15 cellular contexts compared by ENCODE assay signal in genomic region chr4:168784786-168785461, GRCh38.
A peak's percentile ranks its signal among the peaks of the same experiment; 100 is the strongest.
DNase-seq lines count a peak whose midpoint lies in the region; ATAC-seq, FAIRE-seq and TF ChIP-seq lines count a peak whose summit lies in the region.
"Had no signal": no experiment of that assay in that cellular context is flagged by ENCODE, and none has a peak within 500 bp of the region (broad histone marks: within the 10 kb centered on the region; RNA-seq: fewer than 3 reads in every experiment).

No MANE protein-coding gene starts in this region.

- TF ChIP-seq POLR2A in H1 (IDR thresholded peaks at IDR 0.05; ENCODE audit: control extremely low read depth in 1 of 2, low read depth in 2 of 2, low read length in 2 of 2) = no peak

- H3K4me1 ChIP-seq in H1 (replicated peaks in 1 of 4; ENCODE audit: control insufficient read depth in 3 of 4, insufficient read depth in 4 of 4, low read length in 3 of 4) = peaks cover 0 to 5% (median 1%) of the 10 kb centered on the region in 4 experiments; a peak in 3 of 7 replicates
- H3K4me1 ChIP-seq in mesendoderm (ENCODE audit: control insufficient read depth, low read depth, low read length) = no peaks in the 10 kb centered on the region
- H3K4me1 ChIP-seq in upper lobe of right lung = no peaks in the 10 kb centered on the region
- H3K4me1 ChIP-seq: right lobe of liver had no signal

- POLR2A ChIA-PET in H1 (lab: Charles Lee; ENCODE audit: partially characterized antibody) = no interaction called here

- H4K8ac ChIP-seq in H1 (ENCODE audit: extremely low read depth, insufficient read depth, low read length) = no peak overlapping the region
- H4K8ac ChIP-seq in mesendoderm (ENCODE audit: low read depth, low read length) = no peak overlapping the region

- H2BK120ac ChIP-seq in H1 (replicated peaks; ENCODE audit: low read depth, low read length) (no peak overlapping the region), mesendoderm (ENCODE audit: low read depth, low read length) (no peak overlapping the region)

- no peak overlapping the region for H2AFZ ChIP-seq in H1 (ENCODE audit: low read length)

- no peak for TF ChIP-seq EP300 in H1 (IDR thresholded peaks at IDR 0.05; ENCODE audit: borderline replicate concordance in 1 of 2, low read depth in 2 of 2, low read length in 2 of 2)

- H3K36me3 ChIP-seq in H1 (ENCODE audit: control insufficient read depth in 2 of 4, insufficient read depth in 4 of 4, low read length in 3 of 4) (no peaks in the 10 kb centered on the region), mesendoderm (ENCODE audit: control insufficient read depth, insufficient read depth, low read length) (no peaks in the 10 kb centered on the region), upper lobe of right lung (no peaks in the 10 kb centered on the region)
- H3K36me3 ChIP-seq: right lobe of liver had no signal

- 75% methylated on average over 10 of the region's 10 CpGs; no CpG with 5 or more reads in 1 of the 2 experiments for WGBS in H1 (ENCODE audit: extremely low coverage in 1 of 2, insufficient coverage in 1 of 2, insufficient read length in 1 of 2, insufficient replicate concordance in 2 of 2, low coverage in 1 of 2, low lambda C conversion rate in 2 of 2, missing lambda C conversion rate in 1 of 2), 2 experiments
- WGBS in mesendoderm (ENCODE audit: extremely low coverage, insufficient coverage, low lambda C conversion rate) = no CpG with 5 or more reads among the region's 10 CpGs

- no peak overlapping the region for H3K4me3 ChIP-seq in H1 (ENCODE audit: extremely low read depth in 1 of 4, insufficient read depth in 2 of 4, low read depth in 3 of 4, low read length in 4 of 4)
- H3K4me3 ChIP-seq in mesendoderm (ENCODE audit: low read length) = no peak overlapping the region
- H3K4me3 ChIP-seq in upper lobe of right lung = no peak overlapping the region
- H3K4me3 ChIP-seq: right lobe of liver had no signal

- DNase-seq in M059J (ENCODE audit: low read depth) (peak; percentile 75), H1 (ENCODE audit: low read depth in 1 of 2, low spot score in 2 of 2) (no peak), mesendoderm (peak; percentile 34), upper lobe of right lung (no peak), EL (no peak), HuH-7.5 (ENCODE audit: low spot score) (no peak)
- DNase-seq: activated naive CD8-positive, alpha-beta T cell treated with anti-CD3 and anti-CD28 coated beads, Interleukin-2, amount 10 ng/mL, durations not matched to agents 7 days and 5 days; CD4-positive, CD25-positive, alpha-beta regulatory T cell; NCI-H2171; right lobe of liver; SW 1271 had no signal

- TF ChIP-seq RAD21 in H1 (IDR thresholded peaks at IDR 0.05 in 1 of 2, conservative IDR thresholded peaks at IDR 0.05 in 1 of 2; ENCODE audit: low read depth in 2 of 2, low read length in 2 of 2) = no peak

- H3K9me3 ChIP-seq in H1 (ENCODE audit: insufficient read depth in 2 of 2, low read depth in 1 of 2, low read length in 1 of 2) (no peaks in the 10 kb centered on the region), upper lobe of right lung (no peaks in the 10 kb centered on the region)
- H3K9me3 ChIP-seq: right lobe of liver had no signal

- H3K23ac ChIP-seq in H1 (ENCODE audit: insufficient read length) (no peak overlapping the region), mesendoderm (ENCODE audit: low read length) (no peak overlapping the region)

- H3K79me1 ChIP-seq in H1 (ENCODE audit: low read depth, low read length) (no peaks in the 10 kb centered on the region), mesendoderm (ENCODE audit: low read length) (no peaks in the 10 kb centered on the region)

- CTCF ChIA-PET in H1 (lab: Charles Lee; ENCODE audit: partially characterized antibody) = no interaction called here

- H3K4me2 ChIP-seq in H1 (ENCODE audit: insufficient read depth in 1 of 2, low read depth in 2 of 2, low read length in 2 of 2) (peak overlapping the region in 1 of 2 experiments; percentile 12; a peak in 1 of 4 replicates), mesendoderm (ENCODE audit: low read length) (no peak overlapping the region)

- ATAC-seq in upper lobe of right lung (peak; percentile 81), HG03159 (IDR thresholded peaks at IDR 0.05; ENCODE audit: unreplicated experiment) (no peak), GM21447 (IDR thresholded peaks at IDR 0.05; ENCODE audit: unreplicated experiment) (no peak)
- ATAC-seq: activated CD4-positive, CD25-positive, alpha-beta regulatory T cell treated with anti-CD3 and anti-CD28 coated beads, Interleukin-2, amount 50 U/mL, for 24 hours had no signal

- no peak overlapping the region for H3K4ac ChIP-seq in H1 (replicated peaks; ENCODE audit: insufficient read length, low read depth, low read length)
- no peak overlapping the region for H3K4ac ChIP-seq in mesendoderm (ENCODE audit: low read depth, low read length)

- no peak overlapping the region; the same call in 1 of the 2 replicates for H2BK12ac ChIP-seq in H1 (ENCODE audit: low read depth, low read length)

- H3K79me2 ChIP-seq in H1 (ENCODE audit: control insufficient read depth in 1 of 2, insufficient read depth in 2 of 2, low read length in 2 of 2) (no peaks in the 10 kb centered on the region), mesendoderm (ENCODE audit: control insufficient read depth, insufficient read depth, low read length) (no peaks in the 10 kb centered on the region)

- no peak overlapping the region for H3K56ac ChIP-seq in H1 (replicated peaks; ENCODE audit: insufficient read length, low read depth, low read length)
- no peak overlapping the region for H3K56ac ChIP-seq in mesendoderm (ENCODE audit: low read length)

- H4K91ac ChIP-seq in H1 (replicated peaks; ENCODE audit: insufficient read length, low read length) = no peak overlapping the region

- H2AK5ac ChIP-seq in H1 (ENCODE audit: low read depth, low read length) = no peak overlapping the region
- H2AK5ac ChIP-seq in mesendoderm (ENCODE audit: low read length) = no peak overlapping the region

- no peaks in the 10 kb centered on the region for H4K20me1 ChIP-seq in H1 (replicated peaks in 1 of 2; ENCODE audit: control insufficient read depth in 1 of 2, insufficient read depth in 2 of 2, low read length in 2 of 2)

- FAIRE-seq in H1 (lab: Jason Lieb, UNC) = no peak
- FAIRE-seq: G401.6 had no signal

- no peak overlapping the region for H3K14ac ChIP-seq in H1 (ENCODE audit: insufficient read length)

- TF ChIP-seq CTCF in H1 (IDR thresholded peaks at IDR 0.05; ENCODE audit: control extremely low read depth in 1 of 3, insufficient read depth in 1 of 3, low read depth in 1 of 3, low read length in 3 of 3) (no peak), upper lobe of right lung (IDR thresholded peaks at IDR 0.05) (no peak)

- H3K23me2 ChIP-seq in H1 (ENCODE audit: low read depth, low read length) = no peaks in the 10 kb centered on the region

- intact Hi-C loops in upper lobe of right lung (cut with DNase I) = no loop called here

- H4K5ac ChIP-seq in H1 (ENCODE audit: insufficient read length, low read depth, low read length) (no peak overlapping the region), mesendoderm (ENCODE audit: low read length) (no peak overlapping the region)

- H3K27me3 ChIP-seq in H1 (replicated peaks in 1 of 4; ENCODE audit: control insufficient read depth in 3 of 4, extremely low read depth in 1 of 4, insufficient read depth in 3 of 4, low read length in 3 of 4) (no peaks in the 10 kb centered on the region), mesendoderm (ENCODE audit: insufficient read depth, low read length, poor library complexity) (no peaks in the 10 kb centered on the region), upper lobe of right lung (no peaks in the 10 kb centered on the region)
- H3K27me3 ChIP-seq: right lobe of liver had no signal

- H3K27ac ChIP-seq in H1 (ENCODE audit: low read depth, low read length) (no peak overlapping the region), mesendoderm (ENCODE audit: low read depth, low read length) (no peak overlapping the region), upper lobe of right lung (no peak overlapping the region)
- H3K27ac ChIP-seq: right lobe of liver had no signal

- H3K9ac ChIP-seq in H1 (replicated peaks in 1 of 4; ENCODE audit: extremely low read depth in 1 of 4, low read depth in 3 of 4, low read length in 3 of 4) (no peak overlapping the region), mesendoderm (ENCODE audit: low read length) (no peak overlapping the region)

- no peak overlapping the region for H3K18ac ChIP-seq in H1 (ENCODE audit: extremely low read depth, low read length)
- no peak overlapping the region for H3K18ac ChIP-seq in mesendoderm (ENCODE audit: low read length)

- no peak overlapping the region for H2BK20ac ChIP-seq in H1 (ENCODE audit: low read length)

- no peak overlapping the region for H2BK5ac ChIP-seq in H1 (ENCODE audit: low read depth, low read length)
- no peak overlapping the region for H2BK5ac ChIP-seq in mesendoderm (ENCODE audit: low read length)

- H2BK15ac ChIP-seq in H1 (ENCODE audit: low read length) (no peak overlapping the region), mesendoderm (replicated peaks; ENCODE audit: low read depth) (no peak overlapping the region)

TF ChIP-seq in H1, 55 proteins besides CTCF, POLR2A, EP300 and RAD21:
- no peak for TF ChIP-seq MAFK (IDR thresholded peaks at IDR 0.05; ENCODE audit: low read depth, low read length)
- 0 out of 2 replicates have a peak, but pooled peaks have one; percentile 33 for TF ChIP-seq TEAD4 (IDR thresholded peaks at IDR 0.05; ENCODE audit: low read depth, low read length)

Comparison
In these comparisons a context has a peak if more than half of its experiments do, and no peak if none do; other contexts are left out.
1. DNase-seq: peak in M059J (single experiment) and mesendoderm (single experiment); none in H1 (0 of 2), upper lobe of right lung (single experiment), EL (single experiment) and HuH-7.5 (single experiment).